11 cellular contexts compared by ENCODE assay signal in genomic region chr10:79385804-79386531, GRCh38. TPM values are rescaled to one million over a fixed set of nuclear protein-coding genes. Genes with fewer than 3 reads are reported as not detected.
DNase-seq lines count a peak whose midpoint lies in the region; ATAC-seq lines count a peak whose summit lies in the region.
"Had no signal": no experiment of that assay in that cellular context is flagged by ENCODE, and none has a peak within 500 bp of the region (broad histone marks: within the 10 kb centered on the region; RNA-seq: fewer than 3 reads in every experiment).

No MANE protein-coding gene starts in this region.

- no peaks in the 10 kb centered on the region for H3K27me3 Mint-ChIP-seq in activated T-cell treated with anti-CD3 and anti-CD28 coated beads, Interleukin-2, amount 50 U/mL, for 24 hours

- H3K27ac Mint-ChIP-seq in activated T-cell treated with anti-CD3 and anti-CD28 coated beads, Interleukin-2, amount 50 U/mL, for 24 hours, result no peak overlapping the region

- H3K4me1 Mint-ChIP-seq in activated T-cell treated with anti-CD3 and anti-CD28 coated beads, Interleukin-2, amount 50 U/mL, for 24 hours (ENCODE audit: low read depth), result no peaks in the 10 kb centered on the region

- no peaks in the 10 kb centered on the region for H3K9me3 Mint-ChIP-seq in activated T-cell treated with anti-CD3 and anti-CD28 coated beads, Interleukin-2, amount 50 U/mL, for 24 hours

- peak; percentile 21 for DNase-seq in activated T-cell treated with anti-CD3 and anti-CD28 coated beads, Interleukin-2, amount 50 U/mL, for 24 hours
- no peak for DNase-seq in activated T-cell treated with anti-CD3 and anti-CD28 coated beads for 4 hours
- peak; percentile 39 for DNase-seq in SK-N-DZ (ENCODE audit: low spot score)
- DNase-seq in iPS-NIHi7 (ENCODE audit: extremely low spot score), result peak; percentile 69
- DNase-seq in stimulated activated CD8-positive, alpha-beta memory T cell treated with anti-CD3 and anti-CD28 coated beads, Interleukin-4, amount 100 ng/mL, for 48 hours, result peak; percentile 22
- no peak for DNase-seq in SKM-1 (lab: John Stamatoyannopoulos, UW; ENCODE audit: unreplicated experiment)
- no peak for DNase-seq in GM19240 (ENCODE audit: insufficient read length, low spot score)
- DNase-seq: caudate nucleus, EL, GOT3 had no signal

- H3K4me3 Mint-ChIP-seq in activated T-cell treated with anti-CD3 and anti-CD28 coated beads, Interleukin-2, amount 50 U/mL, for 24 hours, result no peak overlapping the region

- H3K36me3 Mint-ChIP-seq in activated T-cell treated with anti-CD3 and anti-CD28 coated beads, Interleukin-2, amount 50 U/mL, for 24 hours (ENCODE audit: low read depth), result no peaks in the 10 kb centered on the region

- ATAC-seq in GM19395 (IDR thresholded peaks at IDR 0.05; ENCODE audit: unreplicated experiment), result no peak

RNA-seq across cellular contexts. Expression of gene PPIF, which starts 38.7 kb away (rescaled TPM):
- polyA plus RNA-seq in SK-N-DZ (2014; cell fraction: cytosol; rRNA removed), result 109 and 110 TPM in 2 replicates
- polyA plus RNA-seq in SK-N-DZ (2014; cell fraction: nucleus; rRNA removed), result 98.3 and 106 TPM in 2 replicates

RNA-seq across cellular contexts. Expression of gene ZCCHC24, which starts 59.5 kb away (rescaled TPM):
- polyA plus RNA-seq in SK-N-DZ (2014; cell fraction: cytosol; rRNA removed), result 1.1 and 2.0 TPM in 2 replicates
- 0.60 and 0.84 TPM in 2 replicates for polyA plus RNA-seq in SK-N-DZ (2014; cell fraction: nucleus; rRNA removed)

Comparison
In these comparisons a context has a peak if more than half of its experiments do, and no peak if none do; other contexts are left out.
1. DNase-seq: peak in activated T-cell treated with anti-CD3 and anti-CD28 coated beads, Interleukin-2, amount 50 U/mL, for 24 hours (single experiment), SK-N-DZ (single experiment), iPS-NIHi7 (single experiment) and stimulated activated CD8-positive, alpha-beta memory T cell treated with anti-CD3 and anti-CD28 coated beads, Interleukin-4, amount 100 ng/mL, for 48 hours (single experiment); none in activated T-cell treated with anti-CD3 and anti-CD28 coated beads for 4 hours (single experiment), SKM-1 (single experiment) and GM19240 (single experiment).